Comparison of ENCODE assay signal across 20 cellular contexts in the genomic region with DNA sequence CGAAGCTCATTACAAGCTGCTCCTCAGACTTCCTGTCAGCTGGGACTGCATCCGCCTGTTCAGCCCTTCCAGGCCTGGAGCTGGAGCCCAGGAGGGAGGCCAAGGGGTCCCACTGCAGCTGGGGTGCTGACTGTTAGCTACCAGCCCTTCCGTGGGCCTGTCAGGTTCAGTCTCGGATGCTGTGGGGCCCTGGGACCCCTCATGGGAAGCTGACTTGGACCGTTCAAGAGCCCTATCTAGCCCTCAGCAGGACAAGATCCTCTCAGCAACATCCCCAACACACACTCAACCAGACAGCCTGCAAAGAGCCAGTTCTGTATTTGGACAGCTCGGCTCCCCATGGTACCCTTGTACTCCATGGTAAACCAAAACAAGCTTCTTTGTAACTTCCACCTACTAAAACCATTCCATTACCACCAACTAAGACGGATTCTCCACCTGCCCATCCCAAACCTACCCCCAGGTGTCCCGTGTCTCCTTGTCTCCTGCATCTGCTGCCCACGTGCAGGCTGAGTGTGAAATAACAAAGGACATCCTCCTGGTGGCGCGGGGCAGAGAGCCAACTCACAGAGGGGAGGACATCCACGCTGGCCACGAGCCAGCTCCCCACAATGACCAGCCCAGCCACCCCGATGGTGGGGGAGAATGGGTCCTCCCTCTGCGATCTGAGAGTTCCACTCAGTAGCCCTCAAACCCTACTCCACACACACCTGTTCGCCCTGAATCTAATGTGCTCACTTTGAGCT.
DNase-seq lines count a peak whose midpoint lies in the region; ATAC-seq and TF ChIP-seq lines count a peak whose summit lies in the region.
"Had no signal": no experiment of that assay in that cellular context is flagged by ENCODE, and none has a peak within 500 bp of the region (broad histone marks: within the 10 kb centered on the region; RNA-seq: fewer than 3 reads in every experiment).

No MANE protein-coding gene starts in this region.

- H3K27ac ChIP-seq in lower lobe of right lung: no peak overlapping the region
- H3K27ac ChIP-seq: epithelial cell of prostate, ovary had no signal

- H3K4me3 ChIP-seq in lower lobe of right lung: no peak overlapping the region
- H3K4me3 ChIP-seq: GM23338, MG63, ovary, smooth muscle cell had no signal

- H3K9me3 Mint-ChIP-seq in activated T-helper 1 cell treated with anti-CD3 and anti-CD28 coated beads, Interleukin-12 subunit alpha, Interleukin-12 subunit beta, Interleukin-2, Interleukin-4 antibody, amounts not matched to agents 30 ng/mL and 10 ng/mL and 1 ng/mL, durations not matched to agents 14 hours and 24 hours and 36 hours: no peaks in the 10 kb centered on the region
- H3K9me3 Mint-ChIP-seq: activated naive CD8-positive, alpha-beta T cell treated with anti-CD3 and anti-CD28 coated beads, Interleukin-2, amount 50 U/mL, for 24 hours; central memory CD8-positive, alpha-beta T cell; GM23338; stimulated activated naive CD8-positive, alpha-beta T cell treated with anti-CD3 and anti-CD28 coated beads, Interleukin-15, Interleukin-2, amounts not matched to agents 100 ng/mL and 50 ng/mL, for 24 hours had no signal

- no peak overlapping the region for H3K27ac Mint-ChIP-seq in activated T-helper 1 cell treated with anti-CD3 and anti-CD28 coated beads, Interleukin-12 subunit alpha, Interleukin-12 subunit beta, Interleukin-2, Interleukin-4 antibody, amounts not matched to agents 30 ng/mL and 10 ng/mL and 1 ng/mL, durations not matched to agents 14 hours and 24 hours and 36 hours
- H3K27ac Mint-ChIP-seq: activated naive CD8-positive, alpha-beta T cell treated with anti-CD3 and anti-CD28 coated beads, Interleukin-2, amount 50 U/mL, for 24 hours; GM23338; stimulated activated naive CD8-positive, alpha-beta T cell treated with anti-CD3 and anti-CD28 coated beads, Interleukin-15, Interleukin-2, amounts not matched to agents 100 ng/mL and 50 ng/mL, for 24 hours had no signal

- H3K36me3 Mint-ChIP-seq in activated T-helper 1 cell treated with anti-CD3 and anti-CD28 coated beads, Interleukin-12 subunit alpha, Interleukin-12 subunit beta, Interleukin-2, Interleukin-4 antibody, amounts not matched to agents 30 ng/mL and 10 ng/mL and 1 ng/mL, durations not matched to agents 14 hours and 24 hours and 36 hours (ENCODE audit: low read depth): no peaks in the 10 kb centered on the region

- H3K27me3 Mint-ChIP-seq in activated T-helper 1 cell treated with anti-CD3 and anti-CD28 coated beads, Interleukin-12 subunit alpha, Interleukin-12 subunit beta, Interleukin-2, Interleukin-4 antibody, amounts not matched to agents 30 ng/mL and 10 ng/mL and 1 ng/mL, durations not matched to agents 14 hours and 24 hours and 36 hours (ENCODE audit: insufficient read depth): peaks cover 1% of the 10 kb centered on the region

- intact Hi-C loops in lower lobe of right lung (cut with DNase I): no loop called here
- intact Hi-C loops in activated T-helper 1 cell treated with anti-CD3 and anti-CD28 coated beads, Interleukin-12 subunit alpha, Interleukin-12 subunit beta, Interleukin-2, Interleukin-4 antibody, amounts not matched to agents 30 ng/mL and 10 ng/mL and 1 ng/mL, durations not matched to agents 14 hours and 24 hours and 36 hours (cut with micrococcal nuclease): no loop called here

- no peaks in the 10 kb centered on the region for H3K4me1 ChIP-seq in lower lobe of right lung
- H3K4me1 ChIP-seq: BE2C had no signal

- no peak overlapping the region for H3K4me3 Mint-ChIP-seq in activated T-helper 1 cell treated with anti-CD3 and anti-CD28 coated beads, Interleukin-12 subunit alpha, Interleukin-12 subunit beta, Interleukin-2, Interleukin-4 antibody, amounts not matched to agents 30 ng/mL and 10 ng/mL and 1 ng/mL, durations not matched to agents 14 hours and 24 hours and 36 hours
- H3K4me3 Mint-ChIP-seq: activated naive CD8-positive, alpha-beta T cell treated with anti-CD3 and anti-CD28 coated beads, Interleukin-2, amount 50 U/mL, for 24 hours; central memory CD8-positive, alpha-beta T cell; GM23338; stimulated activated naive CD8-positive, alpha-beta T cell treated with anti-CD3 and anti-CD28 coated beads, Interleukin-15, Interleukin-2, amounts not matched to agents 100 ng/mL and 50 ng/mL, for 24 hours had no signal

- H3K27me3 ChIP-seq in lower lobe of right lung (ENCODE audit: low read depth): peaks cover 28% of the 10 kb centered on the region
- H3K27me3 ChIP-seq: ovary had no signal

- H3K9me3 ChIP-seq in lower lobe of right lung: no peaks in the 10 kb centered on the region
- H3K9me3 ChIP-seq: BE2C, MG63, ovary had no signal

- DNase-seq in DMS79 (lab: John Stamatoyannopoulos, UW): peak; percentile 43
- peak; percentile 43 for DNase-seq in NCI-H1105 (lab: John Stamatoyannopoulos, UW)
- peak; percentile 35 for DNase-seq in NCI-H774 (lab: John Stamatoyannopoulos, UW)
- peak; percentile 39 for DNase-seq in lower lobe of right lung
- DNase-seq in NCI-H2227 treated with DMSO at 0.1 percent for 48 hours (lab: John Stamatoyannopoulos, UW): no peak
- DNase-seq in T-helper 2 cell: no peak
- no peak for DNase-seq in activated T-helper 1 cell treated with anti-CD3 and anti-CD28 coated beads, Interleukin-12 subunit alpha, Interleukin-12 subunit beta, Interleukin-2, Interleukin-4 antibody, amounts not matched to agents 30 ng/mL and 10 ng/mL and 1 ng/mL, durations not matched to agents 14 hours and 24 hours and 36 hours (ENCODE audit: low spot score)
- DNase-seq: activated CD4-positive, CD25-positive, alpha-beta regulatory T cell; activated naive CD8-positive, alpha-beta T cell treated with anti-CD3 and anti-CD28 coated beads, Interleukin-2, amount 50 U/mL, for 24 hours; BE2C; MG63; NCI-H524; T-helper 1 cell had no signal

- no peak for TF ChIP-seq CTCF in lower lobe of right lung (IDR thresholded peaks at IDR 0.05)

- no peaks in the 10 kb centered on the region for H3K36me3 ChIP-seq in lower lobe of right lung
- H3K36me3 ChIP-seq: BE2C, MG63, ovary had no signal

- ATAC-seq in lower lobe of right lung: no peak
- no peak for ATAC-seq in GM19035 (IDR thresholded peaks at IDR 0.05; ENCODE audit: unreplicated experiment)
- ATAC-seq: activated naive CD8-positive, alpha-beta T cell treated with anti-CD3 and anti-CD28 coated beads, Interleukin-2, amount 50 U/mL, for 24 hours; GM23338 had no signal

- no peaks in the 10 kb centered on the region for H3K4me1 Mint-ChIP-seq in activated T-helper 1 cell treated with anti-CD3 and anti-CD28 coated beads, Interleukin-12 subunit alpha, Interleukin-12 subunit beta, Interleukin-2, Interleukin-4 antibody, amounts not matched to agents 30 ng/mL and 10 ng/mL and 1 ng/mL, durations not matched to agents 14 hours and 24 hours and 36 hours (ENCODE audit: low read depth)
- H3K4me1 Mint-ChIP-seq: central memory CD8-positive, alpha-beta T cell had no signal

Comparison
In these comparisons a context has a peak if more than half of its experiments do, and no peak if none do; other contexts are left out.
1. DNase-seq: peak in DMS79 (single experiment), NCI-H1105 (single experiment), NCI-H774 (single experiment) and lower lobe of right lung (single experiment); none in NCI-H2227 treated with DMSO at 0.1 percent for 48 hours (single experiment), T-helper 2 cell (0 of 5) and activated T-helper 1 cell treated with anti-CD3 and anti-CD28 coated beads, Interleukin-12 subunit alpha, Interleukin-12 subunit beta, Interleukin-2, Interleukin-4 antibody, amounts not matched to agents 30 ng/mL and 10 ng/mL and 1 ng/mL, durations not matched to agents 14 hours and 24 hours and 36 hours (single experiment).